In genomic region chr1:6905790-6906189, GRCh38 we compare ENCODE assay signal across 31 cellular contexts.
"Had no signal": no experiment of that assay in that cellular context is flagged by ENCODE, and none has a peak within 500 bp of the region (broad histone marks: within the 10 kb centered on the region; RNA-seq: fewer than 3 reads in every experiment).

No MANE protein-coding gene starts in this region.

- H3K4me1 ChIP-seq: adrenal gland, Peyer's patch, SJSA1 had no signal

- H3K9me3 Mint-ChIP-seq: activated CD4-positive, alpha-beta T cell treated with anti-CD3 and anti-CD28 coated beads, Interleukin-2, amount 10 ng/mL, durations not matched to agents 7 days and 5 days; activated T-helper 2 cell treated with anti-CD3 and anti-CD28 coated beads, Interferon-gamma antibody, Interleukin-2, Interleukin-4, amounts not matched to agents 10 μg/mL and 5 μg/mL and 100 μg/mL, durations not matched to agents 14 hours and 24 hours and 36 hours; T-helper 1 cell treated with Interleukin-12 subunit alpha and Interleukin-12 subunit beta and Interleukin-4 antibody, amounts not matched to agents 30 μg/mL and 1 μg/mL, for 36 hours; T-helper 2 cell treated with Interferon-gamma antibody and Interleukin-4, amounts not matched to agents 5 μg/mL and 100 μg/mL, for 36 hours; WTC11 had no signal

- H3K27ac Mint-ChIP-seq: activated CD4-positive, alpha-beta T cell treated with anti-CD3 and anti-CD28 coated beads for 36 hours; activated CD4-positive, alpha-beta T cell treated with anti-CD3 and anti-CD28 coated beads, Interleukin-2, amount 10 ng/mL, durations not matched to agents 7 days and 5 days; activated CD8-positive, alpha-beta T cell treated with anti-CD3 and anti-CD28 coated beads, Interleukin-2, amount 10 ng/mL, durations not matched to agents 7 days and 5 days; activated naive CD4-positive, alpha-beta T cell treated with anti-CD3 and anti-CD28 coated beads for 36 hours; activated naive CD4-positive, alpha-beta T cell treated with anti-CD3 and anti-CD28 coated beads, Interleukin-2, amount 50 U/mL, for 72 hours; activated T-cell treated with anti-CD3 and anti-CD28 coated beads, Interleukin-2, amount 50 U/mL, for 24 hours; activated T-helper 2 cell treated with anti-CD3 and anti-CD28 coated beads, Interferon-gamma antibody, Interleukin-2, Interleukin-4, amounts not matched to agents 10 μg/mL and 5 μg/mL and 100 μg/mL, durations not matched to agents 14 hours and 24 hours and 36 hours; T-helper 1 cell treated with Interleukin-12 subunit alpha and Interleukin-12 subunit beta and Interleukin-4 antibody, amounts not matched to agents 30 μg/mL and 1 μg/mL, for 36 hours; T-helper 2 cell treated with Interferon-gamma antibody and Interleukin-4, amounts not matched to agents 5 μg/mL and 100 μg/mL, for 36 hours had no signal

- H3K9me3 ChIP-seq: adrenal gland, Peyer's patch, SJSA1, SK-N-SH had no signal

- DNase-seq: activated CD4-positive, alpha-beta T cell treated with anti-CD3 and anti-CD28 coated beads for 36 hours; activated CD4-positive, alpha-beta T cell treated with anti-CD3 and anti-CD28 coated beads, Interleukin-2, amount 10 ng/mL, durations not matched to agents 7 days and 5 days; activated CD4-positive, alpha-beta T cell treated with anti-CD3 and anti-CD28 coated beads, Interleukin-2, amount 50 U/mL, for 48 hours; activated CD8-positive, alpha-beta T cell treated with anti-CD3 and anti-CD28 coated beads, Interleukin-2, amount 10 ng/mL, durations not matched to agents 7 days and 5 days; activated gamma-delta T cell treated with Interleukin-2 at 50 U/mL for 16 hours; activated naive CD4-positive, alpha-beta T cell treated with anti-CD3 and anti-CD28 coated beads for 36 hours; activated T-cell treated with anti-CD3 and anti-CD28 coated beads, Interleukin-2, amount 50 U/mL, for 24 hours; brain microvascular endothelial cell; central memory CD4-positive, alpha-beta T cell; NCI-H1092 treated with DMSO at 0.1 percent for 48 hours; NCI-H146; NCI-H187; NCI-H2029 treated with DMSO at 0.1 percent for 48 hours; NCI-H2107; NCI-H2171; NCI-H510A treated with DMSO at 0.1 percent for 48 hours; NCI-H526 treated with DMSO at 0.1 percent for 48 hours; NCI-H774; PC-3; Peyer's patch; RPMI8226; SHP77 treated with DMSO at 0.1 percent for 48 hours; SK-N-SH had no signal

- H3K27me3 Mint-ChIP-seq: activated CD4-positive, alpha-beta T cell treated with anti-CD3 and anti-CD28 coated beads for 36 hours had no signal

- H3K36me3 Mint-ChIP-seq: activated naive CD4-positive, alpha-beta T cell treated with anti-CD3 and anti-CD28 coated beads, Interleukin-2, amount 50 U/mL, for 72 hours; WTC11 had no signal

- H3K4me3 Mint-ChIP-seq: activated CD4-positive, alpha-beta T cell treated with anti-CD3 and anti-CD28 coated beads for 36 hours; activated CD4-positive, alpha-beta T cell treated with anti-CD3 and anti-CD28 coated beads, Interleukin-2, amount 10 ng/mL, durations not matched to agents 7 days and 5 days; activated CD8-positive, alpha-beta T cell treated with anti-CD3 and anti-CD28 coated beads, Interleukin-2, amount 10 ng/mL, durations not matched to agents 7 days and 5 days; activated naive CD4-positive, alpha-beta T cell treated with anti-CD3 and anti-CD28 coated beads for 36 hours; activated T-cell treated with anti-CD3 and anti-CD28 coated beads, Interleukin-2, amount 50 U/mL, for 24 hours; T-helper 1 cell treated with Interleukin-12 subunit alpha and Interleukin-12 subunit beta and Interleukin-4 antibody, amounts not matched to agents 30 μg/mL and 1 μg/mL, for 36 hours; T-helper 2 cell treated with Interferon-gamma antibody and Interleukin-4, amounts not matched to agents 5 μg/mL and 100 μg/mL, for 36 hours; WTC11 had no signal

- ATAC-seq: activated CD4-positive, alpha-beta T cell treated with anti-CD3 and anti-CD28 coated beads for 36 hours; activated CD4-positive, CD25-positive, alpha-beta regulatory T cell treated with anti-CD3 and anti-CD28 coated beads, Interleukin-2, amount 50 U/mL, for 24 hours; activated CD8-positive, alpha-beta T cell treated with anti-CD3 and anti-CD28 coated beads, Interleukin-2, amount 10 ng/mL, durations not matched to agents 7 days and 5 days; activated naive CD4-positive, alpha-beta T cell treated with anti-CD3 and anti-CD28 coated beads, Interleukin-2, amount 50 U/mL, for 72 hours; PC-3; WTC11 had no signal

- H3K4me2 ChIP-seq: SK-N-SH had no signal

- H3K27ac ChIP-seq: adrenal gland, brain microvascular endothelial cell, Peyer's patch, SJSA1 had no signal

- H3K9ac ChIP-seq: SK-N-SH had no signal

- H3K4me1 Mint-ChIP-seq: activated CD4-positive, alpha-beta T cell treated with anti-CD3 and anti-CD28 coated beads, Interleukin-2, amount 10 ng/mL, durations not matched to agents 7 days and 5 days had no signal

- H3K27me3 ChIP-seq: adrenal gland, brain microvascular endothelial cell, Peyer's patch, SJSA1 had no signal
